Comparison of ENCODE assay signal across 22 cellular contexts in the genomic region with DNA sequence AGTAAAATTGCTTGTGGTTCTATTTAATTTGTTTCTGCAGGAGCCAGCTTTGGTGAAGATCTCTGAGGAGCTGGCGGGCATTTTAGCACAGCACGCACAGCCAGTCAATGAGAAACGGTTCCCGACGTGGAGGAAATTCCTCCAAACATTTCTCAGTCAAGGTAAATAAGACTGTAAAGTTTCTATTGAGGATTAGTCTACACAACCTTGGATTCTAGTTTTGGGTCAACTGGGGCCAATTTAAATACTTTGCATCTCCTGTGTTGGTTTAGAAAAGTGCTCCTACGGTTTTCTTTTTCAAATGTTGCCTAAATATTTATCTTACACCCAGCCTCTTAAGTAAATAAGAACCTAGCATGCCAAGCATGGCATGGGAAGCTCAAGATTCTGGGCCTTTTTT.
"Had no signal": no experiment of that assay in that cellular context is flagged by ENCODE, and none has a peak within 500 bp of the region (broad histone marks: within the 10 kb centered on the region; RNA-seq: fewer than 3 reads in every experiment).

No MANE protein-coding gene starts in this region.

- H3K27me3 ChIP-seq: MG63, SJSA1 had no signal

- H3K4me3 Mint-ChIP-seq: T-cell had no signal

- H3K36me3 ChIP-seq: MG63, SJSA1 had no signal

- H3K27ac ChIP-seq: HL-60, SJSA1, SK-N-MC had no signal

- H3K9me3 ChIP-seq: MG63, SJSA1 had no signal

- H3K27ac Mint-ChIP-seq: T-cell had no signal

- H3K27me3 Mint-ChIP-seq: T-cell had no signal

- H3K9me3 Mint-ChIP-seq: T-cell had no signal

- H3K4me3 ChIP-seq: MG63, SJSA1, SK-N-MC had no signal

- ATAC-seq: T-cell had no signal

- DNase-seq: KBM-7, MG63, NCI-H1092, NCI-H1105 treated with DMSO at 0.1 percent for 48 hours, NCI-H1417 treated with DMSO at 0.1 percent for 48 hours, NCI-H146, NCI-H1694 treated with DMSO at 0.1 percent for 48 hours, NCI-H1930, NCI-H2081, NCI-H2107, NCI-H2227 treated with DMSO at 0.1 percent for 48 hours, NCI-H524, NCI-H526 treated with DMSO at 0.1 percent for 48 hours, NCI-H774, Right ventricle myocardium superior, RPMI8226, SIG-M5, SW 1271, T-cell had no signal
